21 cellular contexts compared by ENCODE assay signal in the genomic region with DNA sequence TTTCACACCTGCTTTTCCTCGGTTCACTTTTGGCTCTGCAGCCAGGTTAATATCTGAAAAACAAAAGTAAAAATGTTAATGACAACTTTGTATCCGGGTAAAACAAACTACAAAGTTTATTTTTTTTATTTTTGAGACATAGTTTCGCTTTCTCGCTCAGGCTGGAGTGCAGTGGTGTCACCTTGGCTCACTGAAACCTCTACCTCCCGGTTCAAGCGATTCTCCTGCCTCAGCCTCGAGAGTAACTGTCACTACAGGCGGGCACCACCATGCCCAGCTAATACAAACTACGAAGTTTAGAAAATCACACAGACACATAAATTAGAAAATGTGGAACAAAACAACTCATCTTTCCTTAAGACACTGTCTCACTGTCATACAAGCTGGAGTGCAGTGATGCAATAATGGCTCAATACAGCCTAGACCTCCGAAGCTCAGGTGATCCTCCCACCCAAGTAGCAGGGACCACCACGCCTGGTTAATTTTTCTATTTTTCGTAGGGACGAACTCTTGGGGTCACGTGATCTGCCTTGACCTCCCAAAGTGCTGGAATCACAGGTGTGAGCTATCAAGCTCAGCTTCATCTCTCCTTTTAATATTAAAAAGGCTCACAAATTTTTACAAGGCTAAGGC. TPM values are rescaled to one million over a fixed set of nuclear protein-coding genes. Genes with fewer than 3 reads are reported as not detected.
DNase-seq lines count a peak whose midpoint lies in the region; ATAC-seq and TF ChIP-seq lines count a peak whose summit lies in the region.
"Had no signal": no experiment of that assay in that cellular context is flagged by ENCODE, and none has a peak within 500 bp of the region (broad histone marks: within the 10 kb centered on the region; RNA-seq: fewer than 3 reads in every experiment).

No MANE protein-coding gene starts in this region.

- H3K9me2 ChIP-seq in GM23338 (ENCODE audit: insufficient read depth), result no peaks in the 10 kb centered on the region

- H3K36me3 ChIP-seq in CD4-positive, CD25-positive, alpha-beta regulatory T cell (ENCODE audit: control insufficient read depth, insufficient read depth, low read length), result peaks cover 63% of the 10 kb centered on the region
- peaks cover 82% of the 10 kb centered on the region for H3K36me3 ChIP-seq in GM23338 (ENCODE audit: insufficient read depth)

- H3K4me3 Mint-ChIP-seq in CD4-positive, CD25-positive, alpha-beta regulatory T cell, result peak overlapping the region; percentile 75 to 87 (median 80)
- H3K4me3 Mint-ChIP-seq in GM23338 (no peak overlapping the region), mesothelial cell of epicardium (no peak overlapping the region)
- H3K4me3 Mint-ChIP-seq in activated naive CD4-positive, alpha-beta T cell treated with anti-CD3 and anti-CD28 coated beads, Interleukin-2, amount 10 ng/mL, durations not matched to agents 7 days and 5 days, result peak overlapping the region; percentile 50
- H3K4me3 Mint-ChIP-seq: dendritic cell treated with granulocyte-macrophage colony-stimulating factor and Interleukin-4, amounts not matched to agents 40 ng/mL and 50 ng/mL, for 4 days; type B pancreatic cell had no signal

- H3K27ac Mint-ChIP-seq in CD4-positive, CD25-positive, alpha-beta regulatory T cell, result peak overlapping the region; percentile 91 to 93 (median 91)
- H3K27ac Mint-ChIP-seq in GM23338 (peak overlapping the region; percentile 33), mesothelial cell of epicardium (peak overlapping the region; percentile 63)
- peak overlapping the region; percentile 98 for H3K27ac Mint-ChIP-seq in activated naive CD4-positive, alpha-beta T cell treated with anti-CD3 and anti-CD28 coated beads, Interleukin-2, amount 10 ng/mL, durations not matched to agents 7 days and 5 days
- H3K27ac Mint-ChIP-seq: dendritic cell treated with granulocyte-macrophage colony-stimulating factor and Interleukin-4, amounts not matched to agents 40 ng/mL and 50 ng/mL, for 4 days had no signal

- CTCF ChIA-PET in activated naive CD4-positive, alpha-beta T cell treated with anti-CD3 and anti-CD28 coated beads, Interleukin-2, amount 10 ng/mL, durations not matched to agents 7 days and 5 days (lab: Charles Lee), result interaction anchor here (1.0 to 1.3 kb wide), 3 partner anchors 9 to 68 kb away, joined by 3 to 6 read pairs (median 3); no protein-coding TSS in a partner anchor

- TF ChIP-seq CTCF in GM23338 (conservative IDR thresholded peaks at IDR 0.05; ENCODE audit: low read depth in 2 of 2) (no peak), mesothelial cell of epicardium (IDR thresholded peaks at IDR 0.05; ENCODE audit: unreplicated experiment) (no peak)

- peak in 2 of 3 donors; percentile 70 to 76 for DNase-seq in CD4-positive, CD25-positive, alpha-beta regulatory T cell
- DNase-seq in GM23338 (ENCODE audit: low spot score), result no peak
- peak; percentile 44 for DNase-seq in activated naive CD4-positive, alpha-beta T cell treated with anti-CD3 and anti-CD28 coated beads, Interleukin-2, amount 10 ng/mL, durations not matched to agents 7 days and 5 days
- no peak for DNase-seq in mesothelial cell of epicardium (ENCODE audit: low spot score in 2 of 2, unreplicated experiment in 2 of 2)
- DNase-seq in H4 (ENCODE audit: low spot score), result no peak
- no peak for DNase-seq in OCI-M1 (lab: John Stamatoyannopoulos, UW)
- no peak for DNase-seq in NCI-H1436 treated with DMSO at 0.1 percent for 48 hours (lab: John Stamatoyannopoulos, UW)
- no peak for DNase-seq in activated gamma-delta T cell (lab: John Stamatoyannopoulos, UW)
- DNase-seq: aorta; NCI-H2081; NCI-H774; retina; stimulated activated CD4-positive, alpha-beta T cell treated with anti-CD3 and anti-CD28 coated beads, Interleukin-1b, Interleukin-23, amount 100 ng/mL, for 48 hours; stimulated activated CD8-positive, alpha-beta memory T cell treated with anti-CD3 and anti-CD28 coated beads, Interleukin-4, amount 100 ng/mL, for 48 hours had no signal

- no peak overlapping the region for H2AFZ ChIP-seq in GM23338
- H2AFZ ChIP-seq: hepatocyte had no signal

- H3K27ac ChIP-seq in CD4-positive, CD25-positive, alpha-beta regulatory T cell (ENCODE audit: insufficient read depth, low read length, poor library complexity, severe bottlenecking), result peak overlapping the region; percentile 86
- H3K27ac ChIP-seq in GM23338 (ENCODE audit: low read depth), result no peak overlapping the region
- H3K27ac ChIP-seq: BLaER1, hepatocyte had no signal

- no peaks in the 10 kb centered on the region for H3K9me3 ChIP-seq in CD4-positive, CD25-positive, alpha-beta regulatory T cell (ENCODE audit: control insufficient read depth in 2 of 2, low read length in 2 of 2)
- H3K9me3 ChIP-seq: BLaER1 had no signal

- peaks cover 41% of the 10 kb centered on the region; the same call in 1 of the 2 replicates for H3F3A ChIP-seq in GM23338 (replicated peaks; ENCODE audit: low read depth)

- H3K4me2 ChIP-seq in GM23338, result no peak overlapping the region
- H3K4me2 ChIP-seq: BLaER1, hepatocyte had no signal

- peaks cover 96% of the 10 kb centered on the region for H4K20me1 ChIP-seq in GM23338 (replicated peaks; ENCODE audit: insufficient read depth)

- H3K27me3 Mint-ChIP-seq in CD4-positive, CD25-positive, alpha-beta regulatory T cell, result no peaks in the 10 kb centered on the region
- H3K27me3 Mint-ChIP-seq in GM23338 (ENCODE audit: insufficient read depth, low read depth, poor library complexity), result peaks cover 6% of the 10 kb centered on the region
- no peaks in the 10 kb centered on the region for H3K27me3 Mint-ChIP-seq in activated naive CD4-positive, alpha-beta T cell treated with anti-CD3 and anti-CD28 coated beads, Interleukin-2, amount 10 ng/mL, durations not matched to agents 7 days and 5 days
- H3K27me3 Mint-ChIP-seq in mesothelial cell of epicardium (ENCODE audit: low read depth), result no peaks in the 10 kb centered on the region
- H3K27me3 Mint-ChIP-seq: dendritic cell treated with granulocyte-macrophage colony-stimulating factor and Interleukin-4, amounts not matched to agents 40 ng/mL and 50 ng/mL, for 4 days; type B pancreatic cell had no signal

- peaks cover 79% of the 10 kb centered on the region for H3K4me1 ChIP-seq in CD4-positive, CD25-positive, alpha-beta regulatory T cell (ENCODE audit: control insufficient read depth, insufficient read depth, low read length, poor library complexity, severe bottlenecking)
- H3K4me1 ChIP-seq in GM23338 (ENCODE audit: insufficient read depth), result no peaks in the 10 kb centered on the region
- H3K4me1 ChIP-seq: BLaER1 had no signal

- peaks cover 52% of the 10 kb centered on the region for H3K36me3 Mint-ChIP-seq in CD4-positive, CD25-positive, alpha-beta regulatory T cell
- H3K36me3 Mint-ChIP-seq in GM23338 (ENCODE audit: low read depth), result peaks cover 97% of the 10 kb centered on the region
- peaks cover 65% of the 10 kb centered on the region for H3K36me3 Mint-ChIP-seq in activated naive CD4-positive, alpha-beta T cell treated with anti-CD3 and anti-CD28 coated beads, Interleukin-2, amount 10 ng/mL, durations not matched to agents 7 days and 5 days
- peaks cover 49% of the 10 kb centered on the region for H3K36me3 Mint-ChIP-seq in mesothelial cell of epicardium

- H3K79me2 ChIP-seq in GM23338 (replicated peaks; ENCODE audit: insufficient read depth), result peaks cover 100% of the 10 kb centered on the region

- peaks cover 44 to 90% (median 70%) of the 10 kb centered on the region in 4 donors for H3K4me1 Mint-ChIP-seq in CD4-positive, CD25-positive, alpha-beta regulatory T cell
- H3K4me1 Mint-ChIP-seq in GM23338 (peaks cover 36% of the 10 kb centered on the region), mesothelial cell of epicardium (peaks cover 17% of the 10 kb centered on the region)
- peaks cover 77% of the 10 kb centered on the region for H3K4me1 Mint-ChIP-seq in activated naive CD4-positive, alpha-beta T cell treated with anti-CD3 and anti-CD28 coated beads, Interleukin-2, amount 10 ng/mL, durations not matched to agents 7 days and 5 days

- peak; percentile 45 to 54 for ATAC-seq in CD4-positive, CD25-positive, alpha-beta regulatory T cell (ENCODE audit: low read depth in 2 of 2)
- ATAC-seq in GM23338, result no peak

- no peaks in the 10 kb centered on the region for H3K27me3 ChIP-seq in CD4-positive, CD25-positive, alpha-beta regulatory T cell (ENCODE audit: control insufficient read depth, insufficient read depth, low read length)
- H3K27me3 ChIP-seq in GM23338 (ENCODE audit: insufficient read depth), result no peaks in the 10 kb centered on the region
- H3K27me3 ChIP-seq: BLaER1, hepatocyte had no signal

- H3K4me3 ChIP-seq in CD4-positive, CD25-positive, alpha-beta regulatory T cell (ENCODE audit: low read depth, low read length), result peak overlapping the region; percentile 67
- no peak overlapping the region for H3K4me3 ChIP-seq in GM23338
- H3K4me3 ChIP-seq: BLaER1, hepatocyte had no signal

- H3K9me3 Mint-ChIP-seq in CD4-positive, CD25-positive, alpha-beta regulatory T cell, result no peaks in the 10 kb centered on the region
- H3K9me3 Mint-ChIP-seq in GM23338 (no peaks in the 10 kb centered on the region; the same call in 2 of the 3 replicates), mesothelial cell of epicardium (no peaks in the 10 kb centered on the region)
- no peaks in the 10 kb centered on the region for H3K9me3 Mint-ChIP-seq in activated naive CD4-positive, alpha-beta T cell treated with anti-CD3 and anti-CD28 coated beads, Interleukin-2, amount 10 ng/mL, durations not matched to agents 7 days and 5 days
- H3K9me3 Mint-ChIP-seq: dendritic cell treated with granulocyte-macrophage colony-stimulating factor and Interleukin-4, amounts not matched to agents 40 ng/mL and 50 ng/mL, for 4 days; type B pancreatic cell had no signal

TF ChIP-seq in GM23338, 12 proteins besides CTCF, POLR2A, EP300 and RAD21 (continues in another document):
- 0 out of 2 replicates have a peak, but pooled peaks have one; percentile 35 for TF ChIP-seq POLR2AphosphoS5 (IDR thresholded peaks at IDR 0.05; ENCODE audit: low read depth)

RNA-seq across cellular contexts. Expression of gene HNRNPC, which starts 38.1 kb away (rescaled TPM):
- total RNA-seq in CD4-positive, CD25-positive, alpha-beta regulatory T cell, result 582 TPM
- polyA plus RNA-seq in CD4-positive, CD25-positive, alpha-beta regulatory T cell, result 100 to 1,000 TPM; 752 to 840 (median 794) TPM
- 1,259 and 1,323 TPM in 2 replicates for total RNA-seq in GM23338 (2014; rRNA removed; shearing (Covaris generic))
- polyA plus RNA-seq in GM23338 (2016; fragmentation: Nextera tagmentation; extraction: Ambion mirVana), result 1,257 and 1,296 TPM in 2 replicates
- 669 to 698 TPM (median 675 TPM) in 3 replicates for total RNA-seq in mesothelial cell of epicardium
- total RNA-seq in H4 (2014; rRNA removed; shearing (Covaris generic)), result 1,295 and 1,559 TPM in 2 replicates

RNA-seq across cellular contexts. Expression of gene RPGRIP1, which starts 48.7 kb away (rescaled TPM):
- total RNA-seq in CD4-positive, CD25-positive, alpha-beta regulatory T cell, result not detected
- under 1 TPM in 1 of 4 donors, not detected in 3; 0.10 TPM for polyA plus RNA-seq in CD4-positive, CD25-positive, alpha-beta regulatory T cell
- 0.93 and 1.6 TPM in 2 replicates for total RNA-seq in GM23338 (2014; rRNA removed; shearing (Covaris generic))
- polyA plus RNA-seq in GM23338 (2016; fragmentation: Nextera tagmentation; extraction: Ambion mirVana), result 0.24 and 0.26 TPM in 2 replicates
- 0.29 to 0.35 TPM (median 0.29 TPM) in 3 replicates for total RNA-seq in mesothelial cell of epicardium
- not detected in 2 replicates for total RNA-seq in H4 (2014; rRNA removed; shearing (Covaris generic))
- total RNA-seq: activated CD8-positive, alpha-beta memory T cell treated with anti-CD3 and anti-CD28 coated beads for 36 hours; M059J; T-helper 2 cell treated with Interferon-gamma antibody and Interleukin-4, amounts not matched to agents 100 ng/mL and 5 ng/mL, for 36 hours had no signal
- polyA plus RNA-seq: hepatocyte had no signal

Comparison
In these comparisons a context has a peak if more than half of its experiments do, and no peak if none do; other contexts are left out.
1. DNase-seq: peak in CD4-positive, CD25-positive, alpha-beta regulatory T cell (2 of 3) and activated naive CD4-positive, alpha-beta T cell treated with anti-CD3 and anti-CD28 coated beads, Interleukin-2, amount 10 ng/mL, durations not matched to agents 7 days and 5 days (single experiment); none in GM23338 (single experiment), mesothelial cell of epicardium (0 of 2), H4 (single experiment), OCI-M1 (single experiment), NCI-H1436 treated with DMSO at 0.1 percent for 48 hours (single experiment) and activated gamma-delta T cell (single experiment).
2. H3K27ac Mint-ChIP-seq: peak in every context shown above with its lines; median percentile 98 in activated naive CD4-positive, alpha-beta T cell treated with anti-CD3 and anti-CD28 coated beads, Interleukin-2, amount 10 ng/mL, durations not matched to agents 7 days and 5 days; 91 in CD4-positive, CD25-positive, alpha-beta regulatory T cell; 63 in mesothelial cell of epicardium; 33 in GM23338.
3. H3K4me3 Mint-ChIP-seq: peak in CD4-positive, CD25-positive, alpha-beta regulatory T cell (4 of 4) and activated naive CD4-positive, alpha-beta T cell treated with anti-CD3 and anti-CD28 coated beads, Interleukin-2, amount 10 ng/mL, durations not matched to agents 7 days and 5 days (single experiment); none in GM23338 (single experiment) and mesothelial cell of epicardium (single experiment).